In the genomic region with DNA sequence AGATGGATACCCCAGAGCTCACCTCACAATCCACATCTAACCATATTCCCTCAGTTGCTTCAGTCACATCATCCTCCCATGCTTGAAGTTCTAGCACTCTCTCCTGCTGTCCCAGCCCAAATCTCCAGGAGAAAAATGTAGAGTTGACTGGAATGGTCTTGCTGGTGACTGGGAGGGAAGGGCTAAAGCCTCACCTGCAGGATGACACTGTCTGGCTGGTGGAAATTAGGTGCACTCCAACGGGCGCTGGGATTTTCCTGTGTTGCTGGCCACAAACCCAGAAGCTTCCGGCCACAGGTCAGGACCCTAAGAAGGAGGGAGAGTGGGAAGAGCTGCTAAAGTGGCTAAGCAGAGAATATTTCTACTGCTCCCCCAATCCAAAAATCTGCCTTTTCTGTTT, we compare ENCODE assay signal across 15 cellular contexts. TPM values are rescaled to one million over a fixed set of nuclear protein-coding genes. Genes with fewer than 3 reads are reported as not detected.
DNase-seq lines count a peak whose midpoint lies in the region; FAIRE-seq and TF ChIP-seq lines count a peak whose summit lies in the region.
"Had no signal": no experiment of that assay in that cellular context is flagged by ENCODE, and none has a peak within 500 bp of the region (broad histone marks: within the 10 kb centered on the region; RNA-seq: fewer than 3 reads in every experiment).

No MANE protein-coding gene starts in this region.

- FAIRE-seq in GM19239 (lab: Jason Lieb, UNC), result no peak
- FAIRE-seq: GM12891 had no signal

- H3K4me3 Mint-ChIP-seq in activated naive CD8-positive, alpha-beta T cell, result no peak overlapping the region
- no peak overlapping the region for H3K4me3 Mint-ChIP-seq in activated naive CD8-positive, alpha-beta T cell treated with anti-CD3 and anti-CD28 coated beads for 36 hours
- no peak overlapping the region for H3K4me3 Mint-ChIP-seq in CD14-positive monocyte

- no peaks in the 10 kb centered on the region for H3K36me3 ChIP-seq in hepatocyte (replicated peaks; ENCODE audit: insufficient read depth, low read depth)
- H3K36me3 ChIP-seq in stomach, result peaks cover 8 to 76% (median 69%) of the 10 kb centered on the region in 4 donors
- H3K36me3 ChIP-seq: brain microvascular endothelial cell had no signal

- H3K4me1 Mint-ChIP-seq in activated naive CD8-positive, alpha-beta T cell (ENCODE audit: low read depth), result peaks cover 29% of the 10 kb centered on the region
- H3K4me1 Mint-ChIP-seq in activated naive CD8-positive, alpha-beta T cell treated with anti-CD3 and anti-CD28 coated beads for 36 hours, result peaks cover 27% of the 10 kb centered on the region
- H3K4me1 Mint-ChIP-seq in CD14-positive monocyte, result peaks cover 14% of the 10 kb centered on the region

- H3K9me3 Mint-ChIP-seq in activated naive CD8-positive, alpha-beta T cell (ENCODE audit: low read depth), result no peaks in the 10 kb centered on the region
- H3K9me3 Mint-ChIP-seq in activated naive CD8-positive, alpha-beta T cell treated with anti-CD3 and anti-CD28 coated beads for 36 hours, result no peaks in the 10 kb centered on the region
- H3K9me3 Mint-ChIP-seq in CD14-positive monocyte, result no peaks in the 10 kb centered on the region

- TF ChIP-seq POLR2A in stomach (IDR thresholded peaks at IDR 0.05), result no peak

- H3K36me3 Mint-ChIP-seq in activated naive CD8-positive, alpha-beta T cell, result peaks cover 7% of the 10 kb centered on the region
- peaks cover 18% of the 10 kb centered on the region for H3K36me3 Mint-ChIP-seq in activated naive CD8-positive, alpha-beta T cell treated with anti-CD3 and anti-CD28 coated beads for 36 hours
- H3K36me3 Mint-ChIP-seq in CD14-positive monocyte, result peaks cover 13 to 15% of the 10 kb centered on the region in 2 donors

- no peaks in the 10 kb centered on the region for H3K27me3 Mint-ChIP-seq in activated naive CD8-positive, alpha-beta T cell
- no peaks in the 10 kb centered on the region for H3K27me3 Mint-ChIP-seq in activated naive CD8-positive, alpha-beta T cell treated with anti-CD3 and anti-CD28 coated beads for 36 hours
- H3K27me3 Mint-ChIP-seq in CD14-positive monocyte (ENCODE audit: low read depth in 3 of 3), result peaks cover 0 to 5% (median 0%) of the 10 kb centered on the region in 3 donors
- H3K27me3 Mint-ChIP-seq: progenitor cell of endocrine pancreas had no signal

- H2AFZ ChIP-seq in hepatocyte, result no peak overlapping the region
- H2AFZ ChIP-seq: GM23248 had no signal

- H3K27ac ChIP-seq in hepatocyte (peak overlapping the region; percentile 92), stomach (peak overlapping the region; percentile 83 to 93 (median 88))
- H3K27ac ChIP-seq: brain microvascular endothelial cell, GM23248 had no signal

- WGBS in hepatocyte (ENCODE audit: low lambda C conversion rate, missing lambda C conversion rate), result 94% methylated on average over 3 of the region's 3 CpGs
- 63 to 87% (median 80%) methylated on average over 3 of the region's 3 CpGs for WGBS in stomach, 5 donors

- no peaks in the 10 kb centered on the region for H4K20me1 ChIP-seq in hepatocyte (ENCODE audit: insufficient read depth, poor library complexity, severe bottlenecking)

- no peak for DNase-seq in activated naive CD8-positive, alpha-beta T cell treated with anti-CD3 and anti-CD28 coated beads for 36 hours
- peak; percentile 46 for DNase-seq in SW480 (ENCODE audit: low spot score)
- no peak for DNase-seq in hepatocyte (ENCODE audit: low spot score)
- DNase-seq in stomach, result no peak
- DNase-seq in activated CD8-positive, alpha-beta memory T cell treated with anti-CD3 and anti-CD28 coated beads for 24 hours, result no peak
- no peak for DNase-seq in GM19239 (ENCODE audit: insufficient read length, low spot score)
- DNase-seq in CD14-positive monocyte (ENCODE audit: low spot score), result no peak
- DNase-seq: ACHN; activated naive CD4-positive, alpha-beta T cell treated with anti-CD3 and anti-CD28 coated beads, Interleukin-2, amount 50 U/mL, for 16 hours; brain microvascular endothelial cell; GM23248; NCI-H1436 had no signal

- H3K4me3 ChIP-seq in hepatocyte (no peak overlapping the region), stomach (no peak overlapping the region)
- H3K4me3 ChIP-seq: GM23248 had no signal

- no peak for TF ChIP-seq EP300 in stomach (IDR thresholded peaks at IDR 0.05)

- no peaks in the 10 kb centered on the region for H3K79me2 ChIP-seq in hepatocyte

- H3K27ac Mint-ChIP-seq in activated naive CD8-positive, alpha-beta T cell, result peak overlapping the region; percentile 28
- no peak overlapping the region for H3K27ac Mint-ChIP-seq in activated naive CD8-positive, alpha-beta T cell treated with anti-CD3 and anti-CD28 coated beads for 36 hours
- peak overlapping the region in 2 of 7 donors; percentile 10 to 63 for H3K27ac Mint-ChIP-seq in CD14-positive monocyte
- H3K27ac Mint-ChIP-seq: progenitor cell of endocrine pancreas had no signal

- no peaks in the 10 kb centered on the region for H3K9me2 ChIP-seq in hepatocyte (replicated peaks; ENCODE audit: insufficient read depth)

- intact Hi-C loops in stomach (cut with DNase I; ENCODE audit: low total_unique reads) (loop anchor here (5.0 kb wide), 1 partner anchor 53 kb away; no protein-coding TSS in a partner anchor), CD14-positive monocyte (cut with micrococcal nuclease) (loop anchor here in 1 of 2 donors (5.0 kb wide), 1 partner anchor 53 kb away; no protein-coding TSS in a partner anchor)

- H3K4me2 ChIP-seq in hepatocyte, result no peak overlapping the region

- peaks cover 19% of the 10 kb centered on the region for H3K4me1 ChIP-seq in hepatocyte (ENCODE audit: insufficient read depth)
- H3K4me1 ChIP-seq in stomach, result peaks cover 25 to 67% (median 60%) of the 10 kb centered on the region in 4 donors

- TF ChIP-seq CTCF in hepatocyte (IDR thresholded peaks at IDR 0.05; ENCODE audit: poor library complexity) (no peak), stomach (IDR thresholded peaks at IDR 0.05) (no peak), CD14-positive monocyte (IDR thresholded peaks at IDR 0.05) (no peak)

- H3K9me3 ChIP-seq in hepatocyte (ENCODE audit: low read depth) (no peaks in the 10 kb centered on the region), stomach (no peaks in the 10 kb centered on the region)

- H3K27me3 ChIP-seq in hepatocyte (no peaks in the 10 kb centered on the region), stomach (no peaks in the 10 kb centered on the region)
- H3K27me3 ChIP-seq: brain microvascular endothelial cell had no signal

RNA-seq across cellular contexts. Expression of a gene that starts 37.4 kb away (rescaled TPM):
- total RNA-seq in activated naive CD8-positive, alpha-beta T cell treated with anti-CD3 and anti-CD28 coated beads for 36 hours, result 10 to 100 TPM; 78.6 to 79.9 TPM
- total RNA-seq in hepatocyte, result 66.9 and 77.0 TPM in 2 replicates
- polyA plus RNA-seq in hepatocyte, result 31.2 and 34.0 TPM in 2 replicates
- 10 to 100 TPM; 19.8 to 74.4 (median 51.6) TPM for total RNA-seq in stomach
- polyA plus RNA-seq in stomach, result 10 to 100 TPM in 1 of 3 donors, 1 to 10 TPM in 2; 6.5 to 11.1 (median 9.3) TPM
- polyA plus RNA-seq in CD14-positive monocyte, result 10 to 100 TPM; 31.1 to 31.8 TPM

RNA-seq across cellular contexts. Expression of a gene that starts 45.6 kb away (rescaled TPM):
- 10 to 100 TPM; 21.3 to 21.5 TPM for total RNA-seq in activated naive CD8-positive, alpha-beta T cell treated with anti-CD3 and anti-CD28 coated beads for 36 hours
- total RNA-seq in hepatocyte (19.7 and 26.0 TPM in 2 replicates), stomach (100 to 1,000 TPM in 2 of 5 donors, 10 to 100 TPM in 3; 16.1 to 129 (median 65.3) TPM)
- polyA plus RNA-seq in hepatocyte (15.5 and 18.8 TPM in 2 replicates), stomach (1 to 10 TPM; 4.1 to 5.5 (median 5.0) TPM), CD14-positive monocyte (under 1 TPM in 1 of 2 donors, not detected in 1; 0.04 TPM)
